Comparison of ENCODE assay signal across 8 cellular contexts in the genomic region with DNA sequence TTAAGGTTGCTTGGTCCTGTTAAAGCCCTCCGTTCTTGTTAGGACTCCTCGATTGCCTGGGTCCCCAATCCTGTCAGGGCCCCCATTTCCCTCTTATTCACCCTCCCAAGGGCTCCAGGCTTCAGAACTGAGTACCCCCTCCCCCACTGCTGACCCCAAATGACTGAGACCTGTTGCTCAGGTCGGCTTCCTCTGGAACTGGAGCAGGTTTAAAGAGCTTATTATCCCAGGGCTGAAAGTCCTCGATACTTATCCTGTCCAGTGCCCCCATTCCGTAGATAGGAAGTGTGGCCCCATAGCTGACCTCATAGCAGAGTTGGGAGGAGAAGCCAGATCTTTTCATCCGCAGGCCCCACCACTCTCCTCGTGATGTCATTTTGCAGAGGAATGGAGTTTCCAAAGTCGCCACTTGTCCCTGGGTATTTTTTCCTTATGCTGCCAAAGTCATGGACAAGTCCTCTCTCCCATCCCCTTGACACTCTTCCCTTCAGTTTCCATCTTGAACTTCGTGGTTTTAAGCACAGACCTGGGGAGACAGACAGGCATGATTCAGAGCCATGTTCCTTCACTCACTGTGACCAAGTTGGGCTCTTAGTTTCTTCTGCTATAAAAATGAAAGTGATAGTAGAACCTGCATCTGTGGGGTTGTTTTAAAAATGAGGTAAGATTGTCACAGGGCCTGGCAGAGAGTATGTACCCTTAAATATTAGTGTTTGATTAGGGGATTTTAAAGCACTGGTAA. TPM values are rescaled to one million over a fixed set of nuclear protein-coding genes. Genes with fewer than 3 reads are reported as not detected.
DNase-seq lines count a peak whose midpoint lies in the region; ATAC-seq and TF ChIP-seq lines count a peak whose summit lies in the region.

No MANE protein-coding gene starts in this region.

- intact Hi-C loops in ascending aorta (cut with DNase I), result loop anchor here (5.0 to 10.0 kb wide), 2 partner anchors 409 to 491 kb away; a partner anchor contains a TSS
- intact Hi-C loops in posterior cingulate gyrus (cut with DNase I), result loop anchor here (2.0 kb wide), 1 partner anchor 39 kb away; a partner anchor contains a TSS

- ATAC-seq in GM21515 (IDR thresholded peaks at IDR 0.05; ENCODE audit: unreplicated experiment), result peak; percentile 4
- peak; percentile 31 for ATAC-seq in left lobe of liver
- ATAC-seq in GM19452 (IDR thresholded peaks at IDR 0.05; ENCODE audit: unreplicated experiment), result no peak

- DNase-seq in CD1c-positive myeloid dendritic cell (ENCODE audit: extremely low spot score) (peak; percentile 16), MV-4-11 (lab: John Stamatoyannopoulos, UW) (peak; percentile 30), ascending aorta (ENCODE audit: low spot score in 2 of 2) (no peak), left lobe of liver (ENCODE audit: low spot score) (peak; percentile 58), posterior cingulate gyrus (no peak)
- peak in 2 of 3 donors; percentile 1 to 11 for DNase-seq in stimulated activated CD4-positive, alpha-beta T cell treated with anti-CD3 and anti-CD28 coated beads, TNF-alpha, amount 100 ng/mL, for 48 hours (ENCODE audit: low read depth in 3 of 3)

- no peak for TF ChIP-seq CTCF in ascending aorta (IDR thresholded peaks at IDR 0.05)

- no peaks in the 10 kb centered on the region for H3K9me3 ChIP-seq in ascending aorta

- H3K4me3 ChIP-seq in ascending aorta, result peak overlapping the region; percentile 71 to 96

- H3K36me3 ChIP-seq in ascending aorta, result peaks cover 6 to 12% of the 10 kb centered on the region in 2 donors

- peak overlapping the region; percentile 67 to 81 for H3K27ac ChIP-seq in ascending aorta

- H3K4me1 ChIP-seq in ascending aorta, result peaks cover 0 to 15% of the 10 kb centered on the region in 2 donors

- no peaks in the 10 kb centered on the region for H3K27me3 ChIP-seq in ascending aorta

RNA-seq across cellular contexts. Expression of a gene that starts 1.2 kb away (rescaled TPM):
- total RNA-seq in ascending aorta (36.0 TPM), left lobe of liver (12.3 TPM)

RNA-seq across cellular contexts. Expression of a gene that starts 32.7 kb away (rescaled TPM):
- not detected for total RNA-seq in ascending aorta
- not detected for total RNA-seq in left lobe of liver

RNA-seq across cellular contexts. Expression of a gene that starts 39.7 kb away (rescaled TPM):
- total RNA-seq in ascending aorta (18.6 TPM), left lobe of liver (11.5 TPM)

RNA-seq across cellular contexts. Expression of a gene that starts 43.8 kb away (rescaled TPM):
- 42.4 TPM for total RNA-seq in ascending aorta
- 17.2 TPM for total RNA-seq in left lobe of liver

Comparison
In these comparisons a context has a peak if more than half of its experiments do, and no peak if none do; other contexts are left out.
1. DNase-seq: peak in CD1c-positive myeloid dendritic cell (single experiment), MV-4-11 (single experiment), left lobe of liver (single experiment) and stimulated activated CD4-positive, alpha-beta T cell treated with anti-CD3 and anti-CD28 coated beads, TNF-alpha, amount 100 ng/mL, for 48 hours (2 of 3); none in ascending aorta (0 of 2) and posterior cingulate gyrus (0 of 10).